ENCODE assay signal across 8 cellular contexts in the genomic region with DNA sequence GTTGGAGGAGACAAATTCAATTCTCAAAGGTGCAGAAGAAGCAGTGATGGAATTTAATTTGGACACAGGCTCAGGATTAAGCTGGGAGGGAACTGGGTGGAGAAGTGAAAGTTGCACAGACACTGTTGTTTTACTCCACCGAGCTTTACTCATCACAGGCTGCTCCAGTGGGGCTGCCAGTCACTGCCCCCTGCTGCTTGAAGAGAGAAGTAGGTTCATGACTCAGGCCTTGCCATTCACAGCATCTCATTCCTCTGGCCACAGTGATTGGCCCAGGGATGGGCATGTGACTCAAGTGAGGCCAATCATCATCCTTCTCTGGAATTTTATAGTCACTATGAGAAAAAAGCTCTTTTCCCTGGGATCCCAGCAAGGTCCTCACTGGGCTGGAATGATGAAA. TPM values are rescaled to one million over a fixed set of nuclear protein-coding genes. Genes with fewer than 3 reads are reported as not detected.
DNase-seq lines count a peak whose midpoint lies in the region; ATAC-seq, FAIRE-seq and TF ChIP-seq lines count a peak whose summit lies in the region.

No MANE protein-coding gene starts in this region.

- no peak overlapping the region for H3K4me3 ChIP-seq in BLaER1 treated with 17β-estradiol and CSF1 and Interleukin-3, amounts not matched to agents 10 nM and 100 nM
- no peak overlapping the region for H3K4me3 ChIP-seq in pancreas

- intact Hi-C loops in pancreas (cut with DNase I) = no loop called here

- peak overlapping the region; percentile 38 to 78 (median 64); a peak in 20 of 22 replicates for H3K4me2 ChIP-seq in BLaER1 treated with 17β-estradiol and CSF1 and Interleukin-3, amounts not matched to agents 10 nM and 100 nM

- peaks cover 28 to 40% (median 32%) of the 10 kb centered on the region in 10 experiments for H3K4me1 ChIP-seq in BLaER1 treated with 17β-estradiol and CSF1 and Interleukin-3, amounts not matched to agents 10 nM and 100 nM
- peaks cover 0 to 4% (median 0%) of the 10 kb centered on the region in 3 donors for H3K4me1 ChIP-seq in pancreas

- peaks cover 26% of the 10 kb centered on the region for H3K4me1 Mint-ChIP-seq in central memory CD8-positive, alpha-beta T cell
- no peaks in the 10 kb centered on the region for H3K4me1 Mint-ChIP-seq in endothelial cell (ENCODE audit: unreplicated experiment)

- H3K36me3 Mint-ChIP-seq in central memory CD8-positive, alpha-beta T cell (ENCODE audit: insufficient read depth) = no peaks in the 10 kb centered on the region
- H3K36me3 Mint-ChIP-seq in endothelial cell (ENCODE audit: low read depth, unreplicated experiment) = no peaks in the 10 kb centered on the region

- no peaks in the 10 kb centered on the region for H3K9me3 ChIP-seq in BLaER1 treated with 17β-estradiol and CSF1 and Interleukin-3, amounts not matched to agents 10 nM and 100 nM (replicated peaks in 1 of 11)
- H3K9me3 ChIP-seq in pancreas = no peaks in the 10 kb centered on the region

- 34 to 45% methylated on average over 1 of the region's 1 CpG for WGBS in pancreas, 2 donors

- no peak overlapping the region for H3K4me3 Mint-ChIP-seq in central memory CD8-positive, alpha-beta T cell
- no peak overlapping the region for H3K4me3 Mint-ChIP-seq in endothelial cell (ENCODE audit: unreplicated experiment)

- peaks cover 0 to 5% (median 0%) of the 10 kb centered on the region in 11 experiments; a peak in 1 of 22 replicates for H4K20me1 ChIP-seq in BLaER1 treated with 17β-estradiol and CSF1 and Interleukin-3, amounts not matched to agents 10 nM and 100 nM

- no peak for FAIRE-seq in pancreas (lab: Jason Lieb, UNC)

- DNase-seq in SW480 (ENCODE audit: low spot score) (peak; percentile 23), pancreas (no peak), endothelial cell (ENCODE audit: low spot score) (no peak)
- DNase-seq in central memory CD8-positive, alpha-beta T cell (ENCODE audit: low spot score in 2 of 2) = peak in 1 of 2 donors; percentile 43

- H3K27ac ChIP-seq in BLaER1 treated with 17β-estradiol and CSF1 and Interleukin-3, amounts not matched to agents 10 nM and 100 nM = peak overlapping the region in 1 of 11 experiments; percentile 32; a peak in 1 of 22 replicates
- H3K27ac ChIP-seq in pancreas = no peak overlapping the region

- H3K36me3 ChIP-seq in BLaER1 treated with 17β-estradiol and CSF1 and Interleukin-3, amounts not matched to agents 10 nM and 100 nM = no peaks in the 10 kb centered on the region
- no peaks in the 10 kb centered on the region for H3K36me3 ChIP-seq in pancreas

- TF ChIP-seq CTCF in pancreas (IDR thresholded peaks at IDR 0.05) = no peak
- TF ChIP-seq CTCF in endothelial cell (IDR thresholded peaks at IDR 0.05; ENCODE audit: unreplicated experiment) = no peak

- H3K27me3 ChIP-seq in BLaER1 treated with 17β-estradiol and CSF1 and Interleukin-3, amounts not matched to agents 10 nM and 100 nM = 0 out of 22 replicates have a peak, but pooled peaks cover 0 to 4% (median 0%) of the 10 kb centered on the region in 11 experiments
- H3K27me3 ChIP-seq in pancreas = peaks cover 0 to 3% (median 0%) of the 10 kb centered on the region in 4 donors

- H3K9ac ChIP-seq in BLaER1 treated with 17β-estradiol and CSF1 and Interleukin-3, amounts not matched to agents 10 nM and 100 nM = no peak overlapping the region

- no peaks in the 10 kb centered on the region for H3K27me3 Mint-ChIP-seq in central memory CD8-positive, alpha-beta T cell
- H3K27me3 Mint-ChIP-seq in endothelial cell (ENCODE audit: unreplicated experiment) = no peaks in the 10 kb centered on the region

- no peaks in the 10 kb centered on the region for H3K9me3 Mint-ChIP-seq in central memory CD8-positive, alpha-beta T cell
- no peaks in the 10 kb centered on the region for H3K9me3 Mint-ChIP-seq in endothelial cell (ENCODE audit: unreplicated experiment)

- peak; percentile 82 for ATAC-seq in GM18868 (IDR thresholded peaks at IDR 0.05; ENCODE audit: unreplicated experiment)
- peak; percentile 60 for ATAC-seq in HG03139 (IDR thresholded peaks at IDR 0.05; ENCODE audit: unreplicated experiment)
- ATAC-seq in central memory CD8-positive, alpha-beta T cell (replicated peaks; ENCODE audit: extremely low read depth, poor library complexity, severe bottlenecking) = peak; percentile 78
- ATAC-seq in pancreas = peak in 3 of 4 donors; percentile 51 to 69 (median 62)
- no peak for ATAC-seq in HG03439 (IDR thresholded peaks at IDR 0.05; ENCODE audit: unreplicated experiment)

- H3K27ac Mint-ChIP-seq in central memory CD8-positive, alpha-beta T cell (ENCODE audit: low read depth) = no peak overlapping the region
- H3K27ac Mint-ChIP-seq in endothelial cell (ENCODE audit: unreplicated experiment) = no peak overlapping the region

RNA-seq across cellular contexts. Expression of gene GNAO1, which starts 11.8 kb away (rescaled TPM):
- total RNA-seq in pancreas = 1 to 10 TPM; 1.2 to 6.3 (median 3.9) TPM
- 10 to 100 TPM in 1 of 2 donors, 1 to 10 TPM in 1; 7.6 to 13.4 TPM for polyA plus RNA-seq in pancreas
- total RNA-seq in endothelial cell (ENCODE audit: unreplicated experiment) = 0.69 TPM
